Comparison of ENCODE assay signal across 1 cellular context in the genomic region with DNA sequence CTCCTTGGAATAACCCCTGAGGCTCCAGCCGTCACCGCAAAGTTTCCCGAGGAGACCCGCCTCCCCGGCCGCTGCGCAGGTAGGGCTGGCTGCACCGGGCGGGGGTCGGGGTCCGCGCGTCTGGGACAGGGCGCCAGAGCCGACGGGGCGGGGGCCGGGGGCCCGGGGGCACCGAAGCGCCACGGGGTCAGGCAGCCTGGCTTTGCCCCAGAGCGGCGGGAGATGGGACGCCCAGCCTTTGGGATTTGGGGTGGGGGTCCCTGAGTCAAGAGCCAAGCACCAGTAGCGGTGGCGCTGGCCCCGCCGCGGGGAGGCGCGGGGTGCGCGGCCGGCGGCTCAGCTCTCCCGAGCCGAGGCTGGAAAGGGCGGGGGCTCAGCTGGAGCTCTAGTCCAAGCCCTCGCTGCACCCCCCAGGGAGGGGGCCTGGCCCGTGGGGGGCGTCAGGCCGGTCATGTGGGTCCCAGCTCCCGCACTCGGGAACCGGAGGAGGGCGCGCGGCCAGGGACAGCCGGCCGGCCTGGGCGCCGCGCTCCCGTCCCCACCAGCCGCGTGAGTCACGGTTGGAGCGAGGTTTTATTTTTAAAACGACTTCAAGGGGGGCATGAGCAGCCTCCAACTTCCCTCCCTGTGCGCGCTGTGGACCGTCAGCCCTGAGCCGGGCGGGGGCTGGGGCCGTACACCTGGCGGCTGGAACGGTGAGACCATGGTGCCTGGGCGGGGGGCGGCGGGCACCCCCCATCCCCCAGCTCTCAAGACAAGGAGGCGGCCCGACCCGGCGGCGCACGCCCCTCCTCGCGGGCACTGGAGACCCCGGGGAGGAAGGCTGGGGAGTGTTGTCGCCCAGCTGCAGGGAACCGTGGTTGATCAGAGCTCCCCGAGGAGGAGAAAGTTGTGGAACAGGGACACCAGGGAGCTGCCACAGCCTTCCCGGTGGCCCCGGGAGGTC.
TF ChIP-seq lines count a peak whose summit lies in the region.

No MANE protein-coding gene starts in this region.

TF ChIP-seq in endothelial cell of umbilical vein, 7 proteins besides CTCF, POLR2A, EP300 and RAD21:
- TF ChIP-seq MAX (IDR thresholded peaks at IDR 0.05; ENCODE audit: insufficient read depth, insufficient read length), result no peak
- TF ChIP-seq EZH2 (IDR thresholded peaks at IDR 0.05; ENCODE audit: borderline replicate concordance, low read depth, low read length, severe bottlenecking), result peak; percentile 97
- TF ChIP-seq POLR2AphosphoS5 (IDR thresholded peaks at IDR 0.05; ENCODE audit: insufficient read depth, low read depth, low read length), result no peak
- no peak for TF ChIP-seq GATA2 (IDR thresholded peaks at IDR 0.05; ENCODE audit: insufficient read depth, insufficient read length, low read depth, low read length)
- no peak for TF ChIP-seq MYC (IDR thresholded peaks at IDR 0.05; ENCODE audit: low read depth, low read length)
- TF ChIP-seq FOS (IDR thresholded peaks at IDR 0.05; ENCODE audit: borderline replicate concordance, insufficient read depth, low read length), result no peak
- no peak for TF ChIP-seq JUN (IDR thresholded peaks at IDR 0.05; ENCODE audit: borderline replicate concordance, insufficient read depth, insufficient read length, low read depth)
